In genomic region chr17:39738568-39738901, GRCh38 we compare ENCODE assay signal across 8 cellular contexts. TPM values are rescaled to one million over a fixed set of nuclear protein-coding genes. Genes with fewer than 3 reads are reported as not detected.
DNase-seq lines count a peak whose midpoint lies in the region; ATAC-seq and TF ChIP-seq lines count a peak whose summit lies in the region.

No MANE protein-coding gene starts in this region.

- peaks cover 5% of the 10 kb centered on the region for H3K4me1 ChIP-seq in endodermal cell (ENCODE audit: control insufficient read depth, insufficient read depth, low read length)

- H3K36me3 Mint-ChIP-seq in endodermal cell (ENCODE audit: low read depth) = peaks cover 9% of the 10 kb centered on the region

- H3K4me3 ChIP-seq in endodermal cell (ENCODE audit: low read length) = peak overlapping the region; percentile 87

- no peaks in the 10 kb centered on the region for H3K27me3 Mint-ChIP-seq in endodermal cell (ENCODE audit: insufficient read depth)

- H3K9ac ChIP-seq in endodermal cell (ENCODE audit: extremely low read depth, low read length, poor library complexity, severe bottlenecking) = peak overlapping the region; percentile 86

- 2 to 5% methylated on average over 4 to 12 of the region's 13 CpGs for WGBS in endodermal cell (ENCODE audit: insufficient coverage in 1 of 2, insufficient read length in 1 of 2), 2 experiments

- H3K36me3 ChIP-seq in endodermal cell (ENCODE audit: control insufficient read depth, insufficient read depth, low read length) = peaks cover 4% of the 10 kb centered on the region

- no peaks in the 10 kb centered on the region for H3K9me3 ChIP-seq in endodermal cell (ENCODE audit: control insufficient read depth, low read length)

- H3K27me3 ChIP-seq in endodermal cell (ENCODE audit: control insufficient read depth, insufficient read depth, low read length, poor library complexity, severe bottlenecking) = no peaks in the 10 kb centered on the region

- H3K4me3 Mint-ChIP-seq in endodermal cell = peak overlapping the region; percentile 88

- no peak overlapping the region for H3K27ac ChIP-seq in endodermal cell (ENCODE audit: low read depth, low read length)

- no peak for TF ChIP-seq CTCF in endodermal cell (conservative IDR thresholded peaks at IDR 0.05)
- TF ChIP-seq CTCF in omental fat pad (IDR thresholded peaks at IDR 0.05) = no peak

- peaks cover 28% of the 10 kb centered on the region for H3K4me1 Mint-ChIP-seq in endodermal cell

- peak overlapping the region; percentile 98 for H3K27ac Mint-ChIP-seq in endodermal cell

- H3K9me3 Mint-ChIP-seq in endodermal cell = no peaks in the 10 kb centered on the region

- no peak for DNase-seq in activated CD4-positive, CD25-positive, alpha-beta regulatory T cell (lab: John Stamatoyannopoulos, UW)
- peak; percentile 57 for DNase-seq in activated CD4-positive, alpha-beta T cell treated with anti-CD3 and anti-CD28 coated beads, Interleukin-2, amount 50 U/mL, for 1 hour
- DNase-seq in endodermal cell (peak; percentile 91), omental fat pad (ENCODE audit: low spot score) (no peak), AG08396 (ENCODE audit: low spot score) (no peak)

- peak; percentile 84 to 88 for ATAC-seq in activated CD4-positive, CD25-positive, alpha-beta regulatory T cell treated with anti-CD3 and anti-CD28 coated beads, Interleukin-2, amount 50 U/mL, for 24 hours
- ATAC-seq in omental fat pad (ENCODE audit: low FRiP score) (peak; percentile 31), HG03039 (IDR thresholded peaks at IDR 0.05; ENCODE audit: unreplicated experiment) (no peak), HG02970 (IDR thresholded peaks at IDR 0.05; ENCODE audit: low FRiP score, unreplicated experiment) (no peak)

RNA-seq across cellular contexts. Expression of gene GRB7, which starts 0.8 kb away (rescaled TPM):
- total RNA-seq in endodermal cell (10 to 100 TPM; 54.6 to 73.9 TPM), omental fat pad (10 to 100 TPM in 3 of 4 donors, not detected in 1; 13.0 to 19.3 (median 14.0) TPM)
- 6.1 TPM for polyA plus RNA-seq in endodermal cell (2013, experiment 1 of 2)
- 4.4 TPM for polyA plus RNA-seq in endodermal cell (2013, experiment 2 of 2)

RNA-seq across cellular contexts. Expression of gene MIEN1, which starts 8.2 kb away (rescaled TPM):
- 10 to 100 TPM; 42.6 to 57.0 TPM for total RNA-seq in endodermal cell
- 57.8 TPM for polyA plus RNA-seq in endodermal cell (2013, experiment 1 of 2)
- 57.7 TPM for polyA plus RNA-seq in endodermal cell (2013, experiment 2 of 2)
- 10 to 100 TPM; 33.9 to 60.8 (median 52.5) TPM for total RNA-seq in omental fat pad

RNA-seq across cellular contexts. Expression of gene ERBB2, which starts 38.7 kb away (rescaled TPM):
- total RNA-seq in endodermal cell (100 to 1,000 TPM; 110 to 133 TPM), omental fat pad (10 to 100 TPM; 13.8 to 23.8 (median 15.7) TPM)
- 72.5 TPM for polyA plus RNA-seq in endodermal cell (2013, experiment 1 of 2)
- 68.6 TPM for polyA plus RNA-seq in endodermal cell (2013, experiment 2 of 2)

RNA-seq across cellular contexts. Expression of gene PGAP3, which starts 50.7 kb away (rescaled TPM):
- 10 to 100 TPM; 22.6 to 29.3 TPM for total RNA-seq in endodermal cell
- polyA plus RNA-seq in endodermal cell (2013, experiment 1 of 2) = 12.2 TPM
- polyA plus RNA-seq in endodermal cell (2013, experiment 2 of 2) = 11.0 TPM
- 10 to 100 TPM in 2 of 4 donors, 1 to 10 TPM in 2; 8.2 to 12.8 (median 11.0) TPM for total RNA-seq in omental fat pad

Comparison
In these comparisons a context has a peak if more than half of its experiments do, and no peak if none do; other contexts are left out.
1. ATAC-seq: peak in activated CD4-positive, CD25-positive, alpha-beta regulatory T cell treated with anti-CD3 and anti-CD28 coated beads, Interleukin-2, amount 50 U/mL, for 24 hours (2 of 2) and omental fat pad (single experiment); none in HG03039 (single experiment) and HG02970 (single experiment).
2. DNase-seq: peak in activated CD4-positive, alpha-beta T cell treated with anti-CD3 and anti-CD28 coated beads, Interleukin-2, amount 50 U/mL, for 1 hour (single experiment) and endodermal cell (single experiment); none in activated CD4-positive, CD25-positive, alpha-beta regulatory T cell (0 of 4), omental fat pad (single experiment) and AG08396 (single experiment).
3. RNA of gene ERBB2, which starts 38.7 kb away (total RNA-seq): 110 to 133 TPM in endodermal cell; 13.8 to 23.8 TPM in omental fat pad; every median in the first group is over 4 times any median in the second.